In genomic region chr2:238864207-238865014, GRCh38 we compare ENCODE assay signal across 9 cellular contexts. TPM values are rescaled to one million over a fixed set of nuclear protein-coding genes. Genes with fewer than 3 reads are reported as not detected.
DNase-seq lines count a peak whose midpoint lies in the region; FAIRE-seq and TF ChIP-seq lines count a peak whose summit lies in the region.
"Had no signal": no experiment of that assay in that cellular context is flagged by ENCODE, and none has a peak within 500 bp of the region (broad histone marks: within the 10 kb centered on the region; RNA-seq: fewer than 3 reads in every experiment).

No MANE protein-coding gene starts in this region.

- H3K4me3 ChIP-seq in foreskin fibroblast (ENCODE audit: low read depth in 1 of 2, low read length in 2 of 2), result peak overlapping the region; percentile 31 to 83

- DNase-seq in HS-27A (ENCODE audit: low read depth), result peak; percentile 82
- DNase-seq in activated CD4-positive, alpha-beta memory T cell treated with anti-CD3 and anti-CD28 coated beads, Interleukin-2, amount 10 ng/mL, durations not matched to agents 7 days and 5 days, result peak; percentile 31
- peak; percentile 99 to 100 for DNase-seq in foreskin fibroblast
- DNase-seq in posterior vena cava (ENCODE audit: low spot score), result peak; percentile 96
- no peak for DNase-seq in NCI-H2029 (lab: John Stamatoyannopoulos, UW)
- DNase-seq in SKM-1 (lab: John Stamatoyannopoulos, UW; ENCODE audit: unreplicated experiment), result no peak
- no peak for DNase-seq in NCI-H128 (lab: John Stamatoyannopoulos, UW; ENCODE audit: unreplicated experiment)

- TF ChIP-seq CTCF in foreskin fibroblast (IDR thresholded peaks at IDR 0.05; ENCODE audit: low read depth, low read length), result no peak

- intact Hi-C loops in posterior vena cava (cut with DNase I), result no loop called here

- FAIRE-seq in A204.1 (lab: Jason Lieb, UNC), result peak; percentile 44
- FAIRE-seq: colon had no signal

- H3K36me3 Mint-ChIP-seq in activated CD4-positive, alpha-beta memory T cell treated with anti-CD3 and anti-CD28 coated beads, Interleukin-2, amount 10 ng/mL, durations not matched to agents 7 days and 5 days (ENCODE audit: low read depth), result no peaks in the 10 kb centered on the region

- peaks cover 10% of the 10 kb centered on the region for H3K27me3 Mint-ChIP-seq in activated CD4-positive, alpha-beta memory T cell treated with anti-CD3 and anti-CD28 coated beads, Interleukin-2, amount 10 ng/mL, durations not matched to agents 7 days and 5 days

- CTCF ChIA-PET in activated CD4-positive, alpha-beta memory T cell treated with anti-CD3 and anti-CD28 coated beads, Interleukin-2, amount 10 ng/mL, durations not matched to agents 7 days and 5 days (lab: Charles Lee), result no interaction called here

- H3K4me3 Mint-ChIP-seq in activated CD4-positive, alpha-beta memory T cell treated with anti-CD3 and anti-CD28 coated beads, Interleukin-2, amount 10 ng/mL, durations not matched to agents 7 days and 5 days, result no peak overlapping the region

- no peaks in the 10 kb centered on the region for H3K4me1 Mint-ChIP-seq in activated CD4-positive, alpha-beta memory T cell treated with anti-CD3 and anti-CD28 coated beads, Interleukin-2, amount 10 ng/mL, durations not matched to agents 7 days and 5 days

- no peak overlapping the region for H3K27ac Mint-ChIP-seq in activated CD4-positive, alpha-beta memory T cell treated with anti-CD3 and anti-CD28 coated beads, Interleukin-2, amount 10 ng/mL, durations not matched to agents 7 days and 5 days

- H3K9me3 Mint-ChIP-seq in activated CD4-positive, alpha-beta memory T cell treated with anti-CD3 and anti-CD28 coated beads, Interleukin-2, amount 10 ng/mL, durations not matched to agents 7 days and 5 days, result no peaks in the 10 kb centered on the region

- POLR2A ChIA-PET in activated CD4-positive, alpha-beta memory T cell treated with anti-CD3 and anti-CD28 coated beads, Interleukin-2, amount 10 ng/mL, durations not matched to agents 7 days and 5 days (lab: Charles Lee), result no interaction called here

RNA-seq across cellular contexts. Expression of gene TWIST2, which starts 16.5 kb away (rescaled TPM):
- not detected for total RNA-seq in activated CD4-positive, alpha-beta memory T cell treated with anti-CD3 and anti-CD28 coated beads, Interleukin-2, amount 10 ng/mL, durations not matched to agents 7 days and 5 days
- 10 to 100 TPM; 18.6 to 23.0 TPM for total RNA-seq in posterior vena cava

Comparison
In these comparisons a context has a peak if more than half of its experiments do, and no peak if none do; other contexts are left out.
1. DNase-seq: peak in HS-27A (single experiment), activated CD4-positive, alpha-beta memory T cell treated with anti-CD3 and anti-CD28 coated beads, Interleukin-2, amount 10 ng/mL, durations not matched to agents 7 days and 5 days (single experiment), foreskin fibroblast (2 of 2) and posterior vena cava (single experiment); none in NCI-H2029 (single experiment), SKM-1 (single experiment) and NCI-H128 (single experiment).
2. RNA of gene TWIST2, which starts 16.5 kb away (total RNA-seq): 18.6 to 23.0 TPM in posterior vena cava; not detected in activated CD4-positive, alpha-beta memory T cell treated with anti-CD3 and anti-CD28 coated beads, Interleukin-2, amount 10 ng/mL, durations not matched to agents 7 days and 5 days; every median in the first group is over 10 times any median in the second.